In genomic region chr1:156172696-156173470, GRCh38 we compare ENCODE assay signal across 1 cellular context.
TF ChIP-seq lines count a peak whose summit lies in the region.

No MANE protein-coding gene starts in this region.

TF ChIP-seq in HCT116, 20 proteins besides CTCF, POLR2A, EP300 and RAD21:
- TF ChIP-seq ATF3 (IDR thresholded peaks at IDR 0.05) = no peak
